In the genomic region with DNA sequence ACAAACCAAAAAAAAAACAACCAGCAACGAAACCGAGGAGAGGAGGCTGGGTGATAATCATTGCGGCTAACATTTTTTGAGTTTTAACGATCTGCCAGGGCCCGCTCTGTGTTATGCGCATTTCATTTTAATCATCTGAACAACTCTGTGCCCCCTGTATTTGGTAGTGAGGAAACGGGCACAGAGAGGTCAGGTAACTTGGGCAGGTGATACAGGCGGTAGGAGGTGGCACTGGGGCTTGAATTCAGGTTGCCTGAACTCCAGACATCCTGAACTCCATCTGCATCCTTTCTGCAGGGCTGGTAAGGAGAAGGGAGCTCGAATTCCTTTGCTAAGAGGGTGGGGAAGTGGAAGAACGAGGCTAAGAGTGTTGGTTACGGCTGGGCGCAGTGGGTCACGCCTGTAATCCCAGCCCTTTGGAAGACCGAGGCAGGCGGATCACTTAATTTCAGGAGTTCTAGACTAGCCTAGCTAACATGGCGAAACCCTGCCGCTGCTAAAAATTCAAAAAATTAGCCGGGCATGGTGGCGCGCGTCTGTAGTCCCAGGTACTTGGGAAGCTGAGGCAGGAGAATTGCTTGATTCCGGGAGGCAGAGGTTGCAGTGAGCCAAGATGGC, we compare ENCODE assay signal across 8 cellular contexts. TPM values are rescaled to one million over a fixed set of nuclear protein-coding genes. Genes with fewer than 3 reads are reported as not detected.
DNase-seq lines count a peak whose midpoint lies in the region; TF ChIP-seq lines count a peak whose summit lies in the region.

No MANE protein-coding gene starts in this region.

- peak overlapping the region; percentile 50 for H3K56ac ChIP-seq in mesendoderm (ENCODE audit: low read length)

- no peak overlapping the region for H2BK120ac ChIP-seq in mesendoderm (ENCODE audit: low read depth, low read length)

- H3K9ac ChIP-seq in mesendoderm (ENCODE audit: low read length) = peak overlapping the region; percentile 84

- TF ChIP-seq CTCF in 22Rv1 (IDR thresholded peaks at IDR 0.05) (no peak), astrocyte of the spinal cord (IDR thresholded peaks at IDR 0.05; ENCODE audit: low read depth, low read length) (no peak)

- in situ Hi-C loops in astrocyte of the spinal cord (cut with HindIII; ENCODE audit: low sequenced_read_pairs) = no loop called here

- no peak overlapping the region for H3K4me2 ChIP-seq in mesendoderm (ENCODE audit: low read length)

- H2BK15ac ChIP-seq in mesendoderm (replicated peaks; ENCODE audit: low read depth) = no peak overlapping the region

- H3K79me1 ChIP-seq in mesendoderm (ENCODE audit: low read length) = no peaks in the 10 kb centered on the region

- H3K4me3 ChIP-seq in H7 (ENCODE audit: insufficient read depth, low read depth, low read length) (peak overlapping the region; percentile 81), astrocyte of the spinal cord (ENCODE audit: low read depth, low read length) (peak overlapping the region; percentile 82), mesendoderm (ENCODE audit: low read length) (no peak overlapping the region)

- H3K27ac ChIP-seq in 22Rv1 (peak overlapping the region; percentile 70), mesendoderm (ENCODE audit: low read depth, low read length) (no peak overlapping the region), caudate nucleus (ENCODE audit: low read depth, low read length) (no peak overlapping the region)

- H2BK5ac ChIP-seq in mesendoderm (ENCODE audit: low read length) = no peak overlapping the region

- no peaks in the 10 kb centered on the region for H3K27me3 ChIP-seq in H7 (ENCODE audit: control insufficient read depth, insufficient read depth, low read length)
- H3K27me3 ChIP-seq in mesendoderm (ENCODE audit: insufficient read depth, low read length, poor library complexity) = no peaks in the 10 kb centered on the region

- H3K23ac ChIP-seq in mesendoderm (ENCODE audit: low read length) = no peak overlapping the region

- peaks cover 2% of the 10 kb centered on the region for H3K4me1 ChIP-seq in mesendoderm (ENCODE audit: control insufficient read depth, low read depth, low read length)

- H2AK5ac ChIP-seq in mesendoderm (ENCODE audit: low read length) = no peak overlapping the region

- DNase-seq in H7 = no peak
- DNase-seq in astrocyte of the spinal cord (ENCODE audit: low read depth, low spot score) = no peak
- DNase-seq in mesendoderm = no peak
- no peak for DNase-seq in caudate nucleus (lab: John Stamatoyannopoulos, UW)
- DNase-seq in NCI-H69 (lab: John Stamatoyannopoulos, UW) = no peak
- DNase-seq in COLO829 (ENCODE audit: low spot score) = no peak
- no peak for DNase-seq in epidermal melanocyte (ENCODE audit: insufficient read length, low spot score)

- no peak overlapping the region for H3K4ac ChIP-seq in mesendoderm (ENCODE audit: low read depth, low read length)

- no peak overlapping the region for H4K5ac ChIP-seq in mesendoderm (ENCODE audit: low read length)

- no CpG with 5 or more reads among the region's 22 CpGs for WGBS in mesendoderm (ENCODE audit: extremely low coverage, insufficient coverage, low lambda C conversion rate)

- H3K36me3 ChIP-seq in H7 (replicated peaks; ENCODE audit: control insufficient read depth, insufficient read depth, low read length) = no peaks in the 10 kb centered on the region
- no peaks in the 10 kb centered on the region for H3K36me3 ChIP-seq in mesendoderm (ENCODE audit: control insufficient read depth, insufficient read depth, low read length)

- no peak overlapping the region for H4K8ac ChIP-seq in mesendoderm (ENCODE audit: low read depth, low read length)

- H3K79me2 ChIP-seq in mesendoderm (ENCODE audit: control insufficient read depth, insufficient read depth, low read length) = no peaks in the 10 kb centered on the region

- H3K18ac ChIP-seq in mesendoderm (ENCODE audit: low read length) = no peak overlapping the region

RNA-seq across cellular contexts. Expression of a gene that starts 1.1 kb away (rescaled TPM):
- 8.5 and 11.9 TPM in 2 replicates for total RNA-seq in H7 (2014; rRNA removed; shearing (Covaris generic))
- 5.8 TPM for polyA plus RNA-seq in mesendoderm (2013, experiment 1 of 2)
- polyA plus RNA-seq in mesendoderm (2013, experiment 2 of 2) = 5.9 TPM

RNA-seq across cellular contexts. Expression of a gene that starts 6.6 kb away (rescaled TPM):
- total RNA-seq in H7 (2014; rRNA removed; shearing (Covaris generic)) = not detected in 2 replicates
- not detected for polyA plus RNA-seq in mesendoderm (2013, experiment 1 of 2)
- polyA plus RNA-seq in mesendoderm (2013, experiment 2 of 2) = not detected

RNA-seq across cellular contexts. Expression of a gene that starts 58.4 kb away (rescaled TPM):
- total RNA-seq in H7 (2014; rRNA removed; shearing (Covaris generic)) = 11.0 and 12.6 TPM in 2 replicates
- polyA plus RNA-seq in mesendoderm (2013, experiment 1 of 2) = 68.1 TPM
- polyA plus RNA-seq in mesendoderm (2013, experiment 2 of 2) = 67.0 TPM

RNA-seq across cellular contexts. Expression of a gene that starts 58.6 kb away (rescaled TPM):
- total RNA-seq in H7 (2014; rRNA removed; shearing (Covaris generic)) = 1.5 and 1.9 TPM in 2 replicates
- 1.5 TPM for polyA plus RNA-seq in mesendoderm (2013, experiment 1 of 2)
- 1.3 TPM for polyA plus RNA-seq in mesendoderm (2013, experiment 2 of 2)
